ENCODE assay signal across 4 cellular contexts in the genomic region with DNA sequence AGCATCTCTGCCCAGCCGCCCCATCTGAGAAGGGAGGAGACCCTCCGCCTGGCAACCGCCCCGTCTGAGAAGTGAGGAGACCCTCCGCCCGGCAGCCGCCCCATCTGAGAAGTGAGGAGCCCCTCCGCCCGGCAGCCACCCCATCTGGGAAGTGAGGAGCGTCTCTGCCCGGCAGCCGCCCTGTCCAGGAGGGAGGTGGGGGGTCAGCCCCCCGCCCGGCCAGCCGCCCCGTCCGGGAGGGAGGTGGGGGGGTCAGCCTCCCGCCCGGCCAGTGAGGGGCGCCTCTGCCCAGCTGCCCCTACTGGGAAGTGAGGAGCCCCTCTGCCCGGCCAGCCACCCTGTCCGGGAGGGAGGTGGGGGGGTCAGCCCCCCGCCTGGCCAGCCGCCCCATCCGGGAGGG.
A peak's percentile ranks its signal among the peaks of the same experiment; 100 is the strongest.
DNase-seq lines count a peak whose midpoint lies in the region; ATAC-seq and TF ChIP-seq lines count a peak whose summit lies in the region.
"Not testable (repeated sequence)": the region's sequence is repeated elsewhere in the genome, so short reads cannot be mapped to it uniquely, and the experiment has no call there.

No MANE protein-coding gene starts in this region.

- ATAC-seq in Right ventricle myocardium inferior, result not testable (repeated sequence)
- ATAC-seq in stimulated activated naive CD8-positive, alpha-beta T cell treated with anti-CD3 and anti-CD28 coated beads, Interleukin-15, amount 100 ng/mL, for 72 hours, result peak; percentile 55

- H3K9me3 ChIP-seq in spleen, result not testable (repeated sequence)

- intact Hi-C loops in Right ventricle myocardium inferior (cut with DNase I); posterior vena cava (cut with DNase I); spleen (cut with DNase I; ENCODE audit: low total_unique reads): not testable (repeated sequence)

- WGBS in spleen, 5 donors, result 97 to 100% (median 98%) methylated on average over 4 to 20 of the region's 25 CpGs; no CpG with 5 or more reads in 1 of the 5 donors

- H3K4me1 ChIP-seq in spleen, result not testable (repeated sequence)

- H3K4me3 Mint-ChIP-seq in stimulated activated naive CD8-positive, alpha-beta T cell treated with anti-CD3 and anti-CD28 coated beads, Interleukin-15, amount 100 ng/mL, for 72 hours, result not testable (repeated sequence)

- not testable (repeated sequence) for H3K27me3 Mint-ChIP-seq in stimulated activated naive CD8-positive, alpha-beta T cell treated with anti-CD3 and anti-CD28 coated beads, Interleukin-15, amount 100 ng/mL, for 72 hours

- not testable (repeated sequence) for TF ChIP-seq POLR2A in spleen (IDR thresholded peaks at IDR 0.05)

- H3K9me3 Mint-ChIP-seq in stimulated activated naive CD8-positive, alpha-beta T cell treated with anti-CD3 and anti-CD28 coated beads, Interleukin-15, amount 100 ng/mL, for 72 hours, result not testable (repeated sequence)

- TF ChIP-seq CTCF in spleen (IDR thresholded peaks at IDR 0.05 in 8 of 11, conservative IDR thresholded peaks at IDR 0.05 in 3 of 11), result not testable (repeated sequence)

- not testable (repeated sequence) for H3K27ac ChIP-seq in spleen

- H3K27ac Mint-ChIP-seq in stimulated activated naive CD8-positive, alpha-beta T cell treated with anti-CD3 and anti-CD28 coated beads, Interleukin-15, amount 100 ng/mL, for 72 hours, result not testable (repeated sequence)

- not testable (repeated sequence) for H3K36me3 ChIP-seq in spleen

- H3K4me1 Mint-ChIP-seq in stimulated activated naive CD8-positive, alpha-beta T cell treated with anti-CD3 and anti-CD28 coated beads, Interleukin-15, amount 100 ng/mL, for 72 hours, result not testable (repeated sequence)

- not testable (repeated sequence) for H3K4me3 ChIP-seq in spleen

- peak; percentile 47 for DNase-seq in Right ventricle myocardium inferior (ENCODE audit: missing footprints)
- peak; percentile 49 for DNase-seq in posterior vena cava (ENCODE audit: low spot score)
- DNase-seq in spleen, result peak; percentile 51
- DNase-seq in stimulated activated naive CD8-positive, alpha-beta T cell treated with anti-CD3 and anti-CD28 coated beads, Interleukin-15, amount 100 ng/mL, for 72 hours, result not testable (repeated sequence)

- H3K27me3 ChIP-seq in spleen (replicated peaks in 1 of 7), result not testable (repeated sequence)
